16 cellular contexts compared by ENCODE assay signal in the genomic region with DNA sequence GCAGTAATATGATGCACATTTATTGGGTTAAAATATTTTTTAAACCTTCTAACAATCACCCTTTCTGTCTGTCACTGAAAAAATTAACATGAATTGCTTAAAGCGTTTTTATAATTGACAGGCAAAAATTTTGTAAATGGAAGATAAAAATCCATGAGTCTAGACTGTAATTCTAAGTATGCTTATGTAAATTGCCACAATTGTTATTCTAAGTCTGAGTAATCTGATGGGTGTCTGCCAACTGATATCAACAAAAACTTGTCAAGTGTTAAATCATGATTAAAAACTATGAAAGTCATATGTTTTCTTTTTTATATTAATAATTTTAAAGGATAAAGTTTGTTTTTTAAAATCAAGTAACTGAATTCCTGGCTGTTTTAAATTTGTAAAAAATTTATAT.
"Had no signal": no experiment of that assay in that cellular context is flagged by ENCODE, and none has a peak within 500 bp of the region (broad histone marks: within the 10 kb centered on the region; RNA-seq: fewer than 3 reads in every experiment).

No MANE protein-coding gene starts in this region.

- H3K36me3 Mint-ChIP-seq: activated naive CD8-positive, alpha-beta T cell; immature natural killer cell had no signal

- H3K4me3 ChIP-seq: upper lobe of left lung had no signal

- H3K4me1 Mint-ChIP-seq: immature natural killer cell, nephron progenitor cell had no signal

- H3K36me3 ChIP-seq: upper lobe of left lung had no signal

- H3K27me3 Mint-ChIP-seq: activated naive CD8-positive, alpha-beta T cell; effector memory CD8-positive, alpha-beta T cell; stimulated activated naive CD8-positive, alpha-beta T cell treated with anti-CD3 and anti-CD28 coated beads, Interleukin-15, Interleukin-2, amounts not matched to agents 100 ng/mL and 50 ng/mL, for 24 hours had no signal

- H3K9me3 ChIP-seq: upper lobe of left lung had no signal

- DNase-seq: activated CD4-positive, alpha-beta T cell treated with anti-CD3 and anti-CD28 coated beads, Interleukin-2, amount 50 U/mL, for 4 hours; activated CD4-positive, CD25-positive, alpha-beta regulatory T cell treated with anti-CD3 and anti-CD28 coated beads, Interleukin-2, amount 50 U/mL, for 72 hours; activated gamma-delta T cell; activated T-cell treated with anti-CD3 and anti-CD28 coated beads, Interleukin-2, amount 50 U/mL, for 4 hours; aorta; caudate nucleus; effector memory CD8-positive, alpha-beta T cell; erythroblast; immature natural killer cell; mesenchymal stem cell; nephron progenitor cell; stimulated activated CD4-positive, alpha-beta T cell treated with anti-CD3 and anti-CD28 coated beads, Interleukin-4, amount 100 ng/mL, for 1 hour; T-helper 9 cell; upper lobe of left lung had no signal

- H3K4me1 ChIP-seq: upper lobe of left lung had no signal

- H3K27me3 ChIP-seq: upper lobe of left lung had no signal

- H3K27ac Mint-ChIP-seq: activated naive CD8-positive, alpha-beta T cell; effector memory CD8-positive, alpha-beta T cell; immature natural killer cell; nephron progenitor cell; stimulated activated naive CD8-positive, alpha-beta T cell treated with anti-CD3 and anti-CD28 coated beads, Interleukin-15, Interleukin-2, amounts not matched to agents 100 ng/mL and 50 ng/mL, for 24 hours had no signal

- H3K4me3 Mint-ChIP-seq: activated naive CD8-positive, alpha-beta T cell; activated T-cell treated with anti-CD3 and anti-CD28 coated beads, Interleukin-2, amount 50 U/mL, for 4 hours; effector memory CD8-positive, alpha-beta T cell; immature natural killer cell; nephron progenitor cell; stimulated activated naive CD8-positive, alpha-beta T cell treated with anti-CD3 and anti-CD28 coated beads, Interleukin-15, Interleukin-2, amounts not matched to agents 100 ng/mL and 50 ng/mL, for 24 hours had no signal
